Comparison of ENCODE assay signal across 27 cellular contexts in genomic region chr1:33183306-33183705, GRCh38. TPM values are rescaled to one million over a fixed set of nuclear protein-coding genes. Genes with fewer than 3 reads are reported as not detected.
DNase-seq lines count a peak whose midpoint lies in the region; ATAC-seq and TF ChIP-seq lines count a peak whose summit lies in the region.
"Had no signal": no experiment of that assay in that cellular context is flagged by ENCODE, and none has a peak within 500 bp of the region (broad histone marks: within the 10 kb centered on the region; RNA-seq: fewer than 3 reads in every experiment).

No MANE protein-coding gene starts in this region.

- intact Hi-C loops in activated naive CD4-positive, alpha-beta T cell treated with anti-CD3 and anti-CD28 coated beads for 36 hours (cut with micrococcal nuclease) = loop anchor here (5.0 kb wide), 2 partner anchors 74 to 164 kb away; partner anchors contain the start of gene ZNF362
- intact Hi-C loops in Right ventricle myocardium inferior (cut with DNase I) = no loop called here

- no peaks in the 10 kb centered on the region for H3K79me2 ChIP-seq in neural progenitor cell (ENCODE audit: low read depth)

- no peak overlapping the region for H3K27ac ChIP-seq in neural progenitor cell
- H3K27ac ChIP-seq: BLaER1, SK-N-MC had no signal

- H3K4me2 ChIP-seq in neural progenitor cell = no peak overlapping the region

- no peak for DNase-seq in activated naive CD4-positive, alpha-beta T cell treated with anti-CD3 and anti-CD28 coated beads for 36 hours
- no peak for DNase-seq in activated naive CD4-positive, alpha-beta T cell treated with anti-CD3 and anti-CD28 coated beads, Interleukin-2, amount 50 U/mL, for 16 hours
- DNase-seq in T-cell (no peak), immature natural killer cell (no peak), neural progenitor cell (ENCODE audit: low spot score) (no peak), Right ventricle myocardium inferior (ENCODE audit: missing footprints) (no peak)
- DNase-seq: ACHN; activated CD4-positive, alpha-beta memory T cell treated with anti-CD3 and anti-CD28 coated beads for 36 hours; activated naive CD8-positive, alpha-beta T cell treated with anti-CD3 and anti-CD28 coated beads, Interleukin-2, amount 50 U/mL, for 24 hours; activated T-cell treated with anti-CD3 and anti-CD28 coated beads, Interleukin-2, amount 50 U/mL, for 24 hours; cerebellar nuclear complex; dorsolateral prefrontal cortex; left cardiac atrium; NCI-H1092; NCI-H2227 treated with DMSO at 0.1 percent for 48 hours; RPMI8226; sigmoid colon; stimulated activated naive CD4-positive, alpha-beta T cell treated with Interleukin-2 at 50 U/mL for 16 hours; T-helper 9 cell; testis had no signal

- no peak overlapping the region for H3K27ac Mint-ChIP-seq in activated naive CD4-positive, alpha-beta T cell treated with anti-CD3 and anti-CD28 coated beads for 36 hours
- H3K27ac Mint-ChIP-seq in T-cell (no peak overlapping the region), immature natural killer cell (peak overlapping the region in 2 of 6 donors; percentile 12 to 75), neural progenitor cell (no peak overlapping the region)
- H3K27ac Mint-ChIP-seq: activated CD4-positive, alpha-beta memory T cell treated with anti-CD3 and anti-CD28 coated beads for 36 hours; activated naive CD8-positive, alpha-beta T cell treated with anti-CD3 and anti-CD28 coated beads, Interleukin-2, amount 50 U/mL, for 24 hours; activated T-cell treated with anti-CD3 and anti-CD28 coated beads, Interleukin-2, amount 50 U/mL, for 24 hours; WTC11 had no signal

- H3K4me3 ChIP-seq in neural progenitor cell = no peak overlapping the region
- H3K4me3 ChIP-seq: BLaER1, sigmoid colon, testis, vagina had no signal

- H3K4me1 Mint-ChIP-seq in activated naive CD4-positive, alpha-beta T cell treated with anti-CD3 and anti-CD28 coated beads for 36 hours (ENCODE audit: low read depth) = peaks cover 10% of the 10 kb centered on the region
- H3K4me1 Mint-ChIP-seq in T-cell (peaks cover 25 to 32% (median 30%) of the 10 kb centered on the region in 3 donors), immature natural killer cell (peaks cover 28 to 33% of the 10 kb centered on the region in 2 donors), neural progenitor cell (peaks cover 32% of the 10 kb centered on the region)

- no peaks in the 10 kb centered on the region for H3K9me3 Mint-ChIP-seq in activated naive CD4-positive, alpha-beta T cell treated with anti-CD3 and anti-CD28 coated beads for 36 hours
- H3K9me3 Mint-ChIP-seq in T-cell (no peaks in the 10 kb centered on the region), immature natural killer cell (no peaks in the 10 kb centered on the region), neural progenitor cell (no peaks in the 10 kb centered on the region)
- H3K9me3 Mint-ChIP-seq: activated CD4-positive, alpha-beta memory T cell treated with anti-CD3 and anti-CD28 coated beads for 36 hours; activated naive CD8-positive, alpha-beta T cell treated with anti-CD3 and anti-CD28 coated beads, Interleukin-2, amount 50 U/mL, for 24 hours; activated T-cell treated with anti-CD3 and anti-CD28 coated beads, Interleukin-2, amount 50 U/mL, for 24 hours; nephron progenitor cell; WTC11 had no signal

- peaks cover 6% of the 10 kb centered on the region for H4K20me1 ChIP-seq in neural progenitor cell (ENCODE audit: low read depth)

- CTCF ChIA-PET in activated naive CD4-positive, alpha-beta T cell treated with anti-CD3 and anti-CD28 coated beads for 36 hours (lab: Charles Lee) = no interaction called here
- CTCF ChIA-PET in T-cell (lab: Charles Lee) = no interaction called here

- no peaks in the 10 kb centered on the region for H3K36me3 ChIP-seq in neural progenitor cell
- H3K36me3 ChIP-seq: sigmoid colon, vagina had no signal

- H3K4me3 Mint-ChIP-seq in activated naive CD4-positive, alpha-beta T cell treated with anti-CD3 and anti-CD28 coated beads for 36 hours = peak overlapping the region; percentile 10
- peak overlapping the region; percentile 84 to 90 (median 85) for H3K4me3 Mint-ChIP-seq in T-cell
- peak overlapping the region; percentile 77 to 92 (median 88) for H3K4me3 Mint-ChIP-seq in immature natural killer cell
- peak overlapping the region; percentile 34 for H3K4me3 Mint-ChIP-seq in neural progenitor cell
- H3K4me3 Mint-ChIP-seq: activated T-cell treated with anti-CD3 and anti-CD28 coated beads, Interleukin-2, amount 50 U/mL, for 24 hours had no signal

- POLR2A ChIA-PET in T-cell (lab: Charles Lee) = no interaction called here

- peaks cover 7% of the 10 kb centered on the region for H3F3A ChIP-seq in neural progenitor cell (ENCODE audit: low read depth)

- H3K4me1 ChIP-seq in neural progenitor cell = peaks cover 9% of the 10 kb centered on the region

- H2AFZ ChIP-seq in neural progenitor cell (replicated peaks) = no peak overlapping the region

- H3K27me3 Mint-ChIP-seq in activated naive CD4-positive, alpha-beta T cell treated with anti-CD3 and anti-CD28 coated beads for 36 hours (ENCODE audit: low read depth) = no peaks in the 10 kb centered on the region
- H3K27me3 Mint-ChIP-seq in T-cell = peaks cover 3 to 14% of the 10 kb centered on the region in 2 donors
- peaks cover 1 to 21% (median 7%) of the 10 kb centered on the region in 3 donors for H3K27me3 Mint-ChIP-seq in immature natural killer cell (ENCODE audit: low read depth in 3 of 3)
- H3K27me3 Mint-ChIP-seq in neural progenitor cell (ENCODE audit: insufficient read depth, low read depth) = peaks cover 12% of the 10 kb centered on the region

- TF ChIP-seq CTCF in neural progenitor cell (IDR thresholded peaks at IDR 0.05) = no peak

- ATAC-seq in T-cell (replicated peaks in 1 of 4) (no peak), Right ventricle myocardium inferior (no peak), GM21529 (IDR thresholded peaks at IDR 0.05; ENCODE audit: unreplicated experiment) (no peak), GM19397 (IDR thresholded peaks at IDR 0.05; ENCODE audit: unreplicated experiment) (no peak)
- ATAC-seq: activated naive CD8-positive, alpha-beta T cell treated with anti-CD3 and anti-CD28 coated beads, Interleukin-2, amount 50 U/mL, for 24 hours; left cardiac atrium; WTC11 had no signal

- no peak overlapping the region for H3K9ac ChIP-seq in neural progenitor cell
- H3K9ac ChIP-seq: BLaER1 had no signal

- H3K27me3 ChIP-seq in neural progenitor cell = peaks cover 17% of the 10 kb centered on the region
- H3K27me3 ChIP-seq: BLaER1, dorsolateral prefrontal cortex, sigmoid colon, testis, vagina had no signal

- H3K9me3 ChIP-seq in neural progenitor cell (ENCODE audit: low read depth) = no peaks in the 10 kb centered on the region
- H3K9me3 ChIP-seq: BLaER1, sigmoid colon, testis, vagina had no signal

- H3K36me3 Mint-ChIP-seq in activated naive CD4-positive, alpha-beta T cell treated with anti-CD3 and anti-CD28 coated beads for 36 hours (ENCODE audit: low read depth) = no peaks in the 10 kb centered on the region
- no peaks in the 10 kb centered on the region for H3K36me3 Mint-ChIP-seq in T-cell
- no peaks in the 10 kb centered on the region for H3K36me3 Mint-ChIP-seq in immature natural killer cell
- no peaks in the 10 kb centered on the region for H3K36me3 Mint-ChIP-seq in neural progenitor cell
- H3K36me3 Mint-ChIP-seq: activated CD4-positive, alpha-beta memory T cell treated with anti-CD3 and anti-CD28 coated beads for 36 hours; WTC11 had no signal

RNA-seq across cellular contexts. Expression of gene TRIM62, which starts 1.5 kb away (rescaled TPM):
- 1 to 10 TPM; 1.5 TPM for total RNA-seq in activated naive CD4-positive, alpha-beta T cell treated with anti-CD3 and anti-CD28 coated beads for 36 hours
- total RNA-seq in T-cell (10 to 100 TPM; 20.3 to 31.8 (median 24.3) TPM), neural progenitor cell (ENCODE audit: low replicate concordance) (1.4 and 5.0 TPM in 2 replicates), Right ventricle myocardium inferior (2.3 TPM)
- polyA plus RNA-seq in immature natural killer cell = 1 to 10 TPM in 2 of 3 donors, not detected in 1; 2.5 to 8.0 TPM

Comparison
In these comparisons a context has a peak if more than half of its experiments do, and no peak if none do; other contexts are left out.
1. H3K4me3 Mint-ChIP-seq: peak in every context shown above with its lines; median percentile 88 in immature natural killer cell; 85 in T-cell; 34 in neural progenitor cell; 10 in activated naive CD4-positive, alpha-beta T cell treated with anti-CD3 and anti-CD28 coated beads for 36 hours.